In genomic region chr11:122850076-122850631, GRCh38 we compare ENCODE assay signal across 9 cellular contexts. TPM values are rescaled to one million over a fixed set of nuclear protein-coding genes. Genes with fewer than 3 reads are reported as not detected.
DNase-seq lines count a peak whose midpoint lies in the region; ATAC-seq and TF ChIP-seq lines count a peak whose summit lies in the region.
"Had no signal": no experiment of that assay in that cellular context is flagged by ENCODE, and none has a peak within 500 bp of the region (broad histone marks: within the 10 kb centered on the region; RNA-seq: fewer than 3 reads in every experiment).

No MANE protein-coding gene starts in this region.

- DNase-seq in AG04450 (ENCODE audit: low read depth, low spot score): no peak
- peak; percentile 94 for DNase-seq in HT1080 (ENCODE audit: low read depth)
- no peak for DNase-seq in activated T-helper 2 cell treated with anti-CD3 and anti-CD28 coated beads, Interferon-gamma antibody, Interleukin-2, Interleukin-4, amounts not matched to agents 10 μg/mL and 5 μg/mL and 100 μg/mL, durations not matched to agents 14 hours and 24 hours and 36 hours (ENCODE audit: low spot score)
- DNase-seq in islet precursor cell: peak; percentile 91
- no peak for DNase-seq in 8988T
- no peak for DNase-seq in NCI-H1930 (lab: John Stamatoyannopoulos, UW)
- DNase-seq in GM10266 (ENCODE audit: extremely low spot score): no peak

- H3K27ac ChIP-seq in AG04450 (ENCODE audit: low read depth, low read length): no peak overlapping the region
- H3K27ac ChIP-seq: right atrium auricular region had no signal

- no peaks in the 10 kb centered on the region for H3K9me3 Mint-ChIP-seq in activated T-helper 2 cell treated with anti-CD3 and anti-CD28 coated beads, Interferon-gamma antibody, Interleukin-2, Interleukin-4, amounts not matched to agents 10 μg/mL and 5 μg/mL and 100 μg/mL, durations not matched to agents 14 hours and 24 hours and 36 hours

- H3K27me3 Mint-ChIP-seq in activated T-helper 2 cell treated with anti-CD3 and anti-CD28 coated beads, Interferon-gamma antibody, Interleukin-2, Interleukin-4, amounts not matched to agents 10 μg/mL and 5 μg/mL and 100 μg/mL, durations not matched to agents 14 hours and 24 hours and 36 hours (ENCODE audit: low read depth): no peaks in the 10 kb centered on the region

- H3K27me3 ChIP-seq in AG04450 (ENCODE audit: control insufficient read depth, insufficient read depth, low read length): no peaks in the 10 kb centered on the region
- H3K27me3 ChIP-seq: right atrium auricular region had no signal

- ATAC-seq in GM21526 (IDR thresholded peaks at IDR 0.05; ENCODE audit: low FRiP score, unreplicated experiment): no peak

- H3K4me3 ChIP-seq in AG04450 (ENCODE audit: low read depth, low read length): no peak overlapping the region
- H3K4me3 ChIP-seq: right atrium auricular region had no signal

- CTCF ChIA-PET in AG04450 (lab: Charles Lee): interaction anchor here (1.0 to 14.5 kb wide), 6 partner anchors 10 to 270 kb away, joined by 3 to 503 read pairs (median 23); no protein-coding TSS in a partner anchor

- peaks cover 21% of the 10 kb centered on the region for H3K36me3 Mint-ChIP-seq in activated T-helper 2 cell treated with anti-CD3 and anti-CD28 coated beads, Interferon-gamma antibody, Interleukin-2, Interleukin-4, amounts not matched to agents 10 μg/mL and 5 μg/mL and 100 μg/mL, durations not matched to agents 14 hours and 24 hours and 36 hours (ENCODE audit: low read depth)

- no peak overlapping the region for H3K4me3 Mint-ChIP-seq in activated T-helper 2 cell treated with anti-CD3 and anti-CD28 coated beads, Interferon-gamma antibody, Interleukin-2, Interleukin-4, amounts not matched to agents 10 μg/mL and 5 μg/mL and 100 μg/mL, durations not matched to agents 14 hours and 24 hours and 36 hours (ENCODE audit: low read depth)

- H3K4me1 Mint-ChIP-seq in activated T-helper 2 cell treated with anti-CD3 and anti-CD28 coated beads, Interferon-gamma antibody, Interleukin-2, Interleukin-4, amounts not matched to agents 10 μg/mL and 5 μg/mL and 100 μg/mL, durations not matched to agents 14 hours and 24 hours and 36 hours (ENCODE audit: low read depth): peaks cover 38% of the 10 kb centered on the region

- intact Hi-C loops in activated T-helper 2 cell treated with anti-CD3 and anti-CD28 coated beads, Interferon-gamma antibody, Interleukin-2, Interleukin-4, amounts not matched to agents 10 μg/mL and 5 μg/mL and 100 μg/mL, durations not matched to agents 14 hours and 24 hours and 36 hours (cut with micrococcal nuclease): loop anchor here (1.0 kb wide), 1 partner anchor 106 kb away; no protein-coding TSS in a partner anchor

- no peaks in the 10 kb centered on the region for H3K9me3 ChIP-seq in AG04450 (ENCODE audit: control insufficient read depth, insufficient read depth, low read length)
- H3K9me3 ChIP-seq: right atrium auricular region had no signal

- 0 out of 2 replicates have a peak, but pooled peaks have one; percentile 4 for TF ChIP-seq CTCF in AG04450 (IDR thresholded peaks at IDR 0.05; ENCODE audit: low read depth, low read length)
- TF ChIP-seq CTCF in GM10266 (IDR thresholded peaks at IDR 0.05; ENCODE audit: control insufficient read depth, insufficient read depth, low read depth, missing control alignments): no peak

- POLR2A ChIA-PET in AG04450 (lab: Yijun Ruan, JAX): no interaction called here

- peak overlapping the region; percentile 71 for H3K27ac Mint-ChIP-seq in activated T-helper 2 cell treated with anti-CD3 and anti-CD28 coated beads, Interferon-gamma antibody, Interleukin-2, Interleukin-4, amounts not matched to agents 10 μg/mL and 5 μg/mL and 100 μg/mL, durations not matched to agents 14 hours and 24 hours and 36 hours

RNA-seq across cellular contexts. Expression of gene CRTAM, which starts 11.9 kb away (rescaled TPM):
- polyA plus RNA-seq in AG04450 (2011; rRNA removed): not detected in 2 replicates
- not detected in 2 replicates for polyA minus RNA-seq in AG04450 (2011; rRNA and poly(A)+ RNA removed)
- total RNA-seq in HT1080 (2014; rRNA removed; shearing (Covaris generic)): not detected in 2 replicates
- 0.02 TPM in 1 of 2 replicates, not detected in the other for polyA plus RNA-seq in HT1080 (2015; cell fraction: cytosol; rRNA removed)
- 0.08 TPM in 1 of 2 replicates, not detected in the other for polyA plus RNA-seq in HT1080 (2015; cell fraction: nucleus; rRNA removed)
- 10.5 and 11.0 TPM in 2 replicates for total RNA-seq in activated T-helper 2 cell treated with anti-CD3 and anti-CD28 coated beads, Interferon-gamma antibody, Interleukin-2, Interleukin-4, amounts not matched to agents 10 μg/mL and 5 μg/mL and 100 μg/mL, durations not matched to agents 14 hours and 24 hours and 36 hours

RNA-seq across cellular contexts. Expression of gene JHY, which starts 32.4 kb away (rescaled TPM):
- 0.82 and 1.4 TPM in 2 replicates for polyA plus RNA-seq in AG04450 (2011; rRNA removed)
- 0.51 and 0.87 TPM in 2 replicates for polyA minus RNA-seq in AG04450 (2011; rRNA and poly(A)+ RNA removed)
- total RNA-seq in HT1080 (2014; rRNA removed; shearing (Covaris generic)): 1.7 and 2.1 TPM in 2 replicates
- 1.7 and 2.3 TPM in 2 replicates for polyA plus RNA-seq in HT1080 (2015; cell fraction: cytosol; rRNA removed)
- polyA plus RNA-seq in HT1080 (2015; cell fraction: nucleus; rRNA removed): 1.4 and 1.6 TPM in 2 replicates
- total RNA-seq in activated T-helper 2 cell treated with anti-CD3 and anti-CD28 coated beads, Interferon-gamma antibody, Interleukin-2, Interleukin-4, amounts not matched to agents 10 μg/mL and 5 μg/mL and 100 μg/mL, durations not matched to agents 14 hours and 24 hours and 36 hours: 0.91 and 1.3 TPM in 2 replicates

Comparison
In these comparisons a context has a peak if more than half of its experiments do, and no peak if none do; other contexts are left out.
1. DNase-seq: peak in HT1080 (single experiment) and islet precursor cell (single experiment); none in AG04450 (single experiment), activated T-helper 2 cell treated with anti-CD3 and anti-CD28 coated beads, Interferon-gamma antibody, Interleukin-2, Interleukin-4, amounts not matched to agents 10 μg/mL and 5 μg/mL and 100 μg/mL, durations not matched to agents 14 hours and 24 hours and 36 hours (single experiment), 8988T (single experiment), NCI-H1930 (0 of 2) and GM10266 (single experiment).
2. RNA of gene CRTAM, which starts 11.9 kb away (total RNA-seq): 10.5 to 11.0 TPM in activated T-helper 2 cell treated with anti-CD3 and anti-CD28 coated beads, Interferon-gamma antibody, Interleukin-2, Interleukin-4, amounts not matched to agents 10 μg/mL and 5 μg/mL and 100 μg/mL, durations not matched to agents 14 hours and 24 hours and 36 hours; not detected in HT1080; every median in the first group is over 10 times any median in the second.